ENCODE assay signal across 26 cellular contexts in the genomic region with DNA sequence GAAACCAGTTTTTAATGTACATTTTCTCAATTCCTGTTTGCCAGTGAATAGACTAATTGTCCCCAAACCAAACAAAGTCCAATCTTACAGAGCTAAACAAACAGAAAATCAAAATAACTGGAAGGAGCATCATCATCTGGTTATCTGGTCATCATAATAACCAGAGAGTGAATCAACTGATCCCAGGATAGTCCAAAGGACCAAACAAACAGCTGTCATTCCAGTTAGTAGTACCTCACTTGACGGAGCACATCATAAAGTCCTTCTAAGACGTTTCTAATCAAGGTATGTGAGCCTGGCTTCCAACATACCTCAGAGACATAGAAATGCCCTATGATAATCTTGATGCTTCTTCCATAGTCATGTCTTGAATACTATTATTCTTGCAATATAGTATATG.
"Had no signal": no experiment of that assay in that cellular context is flagged by ENCODE, and none has a peak within 500 bp of the region (broad histone marks: within the 10 kb centered on the region; RNA-seq: fewer than 3 reads in every experiment).

No MANE protein-coding gene starts in this region.

- H3K27ac ChIP-seq: lower lobe of right lung, neural progenitor cell, WERI-Rb-1 had no signal

- H3K36me3 ChIP-seq: lower lobe of right lung, neural progenitor cell, tibial artery, WERI-Rb-1 had no signal

- DNase-seq: activated CD4-positive, alpha-beta T cell treated with anti-CD3 and anti-CD28 coated beads, Interleukin-2, amount 10 ng/mL, durations not matched to agents 7 days and 5 days; activated CD4-positive, CD25-positive, alpha-beta regulatory T cell treated with anti-CD3 and anti-CD28 coated beads, Interleukin-2, amount 50 U/mL, for 72 hours; activated CD8-positive, alpha-beta memory T cell treated with anti-CD3 and anti-CD28 coated beads, Interleukin-2, amount 10 ng/mL, durations not matched to agents 7 days and 5 days; activated CD8-positive, alpha-beta T cell treated with anti-CD3 and anti-CD28 coated beads for 36 hours; activated effector memory CD4-positive, alpha-beta T cell treated with anti-CD3 and anti-CD28 coated beads, Interleukin-2, amount 50 U/mL, for 16 hours; activated naive CD4-positive, alpha-beta T cell treated with anti-CD3 and anti-CD28 coated beads, Interleukin-2, amount 50 U/mL, for 16 hours; activated naive CD8-positive, alpha-beta T cell treated with anti-CD3 and anti-CD28 coated beads, Interleukin-2, amount 50 U/mL, for 24 hours; activated T-cell treated with anti-CD3 and anti-CD28 coated beads for 4 hours; anterior cingulate cortex; central memory CD4-positive, alpha-beta T cell; effector memory CD4-positive, alpha-beta T cell; head of caudate nucleus; left colon; lower lobe of right lung; mesendoderm; naive B cell; posterior cingulate gyrus; stimulated activated CD4-positive, alpha-beta T cell treated with anti-CD3 and anti-CD28 coated beads, Interleukin-4, amount 100 ng/mL, for 4 hours; stimulated activated naive CD8-positive, alpha-beta T cell treated with anti-CD3 and anti-CD28 coated beads, Interleukin-15, Interleukin-2, amounts not matched to agents 100 U/mL and 50 U/mL, for 24 hours; substantia nigra; T-cell; tibial artery; WERI-Rb-1 had no signal

- H3K36me3 Mint-ChIP-seq: brain, naive B cell, neural progenitor cell had no signal

- H3K27me3 ChIP-seq: neural progenitor cell, tibial artery had no signal

- H3K4me3 ChIP-seq: lower lobe of right lung, neural progenitor cell, tibial artery had no signal

- H3K27ac Mint-ChIP-seq: activated CD4-positive, alpha-beta T cell treated with anti-CD3 and anti-CD28 coated beads, Interleukin-2, amount 10 ng/mL, durations not matched to agents 7 days and 5 days; activated CD8-positive, alpha-beta memory T cell treated with anti-CD3 and anti-CD28 coated beads, Interleukin-2, amount 10 ng/mL, durations not matched to agents 7 days and 5 days; activated CD8-positive, alpha-beta T cell treated with anti-CD3 and anti-CD28 coated beads for 36 hours; activated naive CD8-positive, alpha-beta T cell treated with anti-CD3 and anti-CD28 coated beads, Interleukin-2, amount 50 U/mL, for 24 hours; brain; naive B cell; neural progenitor cell; T-cell; T-helper 2 cell treated with Interferon-gamma antibody and Interleukin-4, amounts not matched to agents 5 μg/mL and 100 μg/mL, for 36 hours had no signal

- H3K27me3 Mint-ChIP-seq: activated CD4-positive, alpha-beta T cell treated with anti-CD3 and anti-CD28 coated beads, Interleukin-2, amount 10 ng/mL, durations not matched to agents 7 days and 5 days; activated CD8-positive, alpha-beta memory T cell treated with anti-CD3 and anti-CD28 coated beads, Interleukin-2, amount 10 ng/mL, durations not matched to agents 7 days and 5 days; activated CD8-positive, alpha-beta T cell treated with anti-CD3 and anti-CD28 coated beads for 36 hours; activated naive CD8-positive, alpha-beta T cell treated with anti-CD3 and anti-CD28 coated beads, Interleukin-2, amount 50 U/mL, for 24 hours; brain; naive B cell; T-cell had no signal

- H3K4me1 Mint-ChIP-seq: activated CD4-positive, alpha-beta T cell treated with anti-CD3 and anti-CD28 coated beads, Interleukin-2, amount 10 ng/mL, durations not matched to agents 7 days and 5 days; activated CD8-positive, alpha-beta memory T cell treated with anti-CD3 and anti-CD28 coated beads, Interleukin-2, amount 10 ng/mL, durations not matched to agents 7 days and 5 days; activated naive CD8-positive, alpha-beta T cell treated with anti-CD3 and anti-CD28 coated beads, Interleukin-2, amount 50 U/mL, for 24 hours; brain; naive B cell; T-cell had no signal

- H3K9me3 ChIP-seq: lower lobe of right lung, tibial artery had no signal

- H3K9me3 Mint-ChIP-seq: activated CD4-positive, alpha-beta T cell treated with anti-CD3 and anti-CD28 coated beads, Interleukin-2, amount 10 ng/mL, durations not matched to agents 7 days and 5 days; activated CD8-positive, alpha-beta T cell treated with anti-CD3 and anti-CD28 coated beads for 36 hours; activated naive CD8-positive, alpha-beta T cell treated with anti-CD3 and anti-CD28 coated beads, Interleukin-2, amount 50 U/mL, for 24 hours; brain; naive B cell; T-cell; T-helper 2 cell treated with Interferon-gamma antibody and Interleukin-4, amounts not matched to agents 5 μg/mL and 100 μg/mL, for 36 hours had no signal

- H3K4me3 Mint-ChIP-seq: activated CD4-positive, alpha-beta T cell treated with anti-CD3 and anti-CD28 coated beads, Interleukin-2, amount 10 ng/mL, durations not matched to agents 7 days and 5 days; activated CD8-positive, alpha-beta memory T cell treated with anti-CD3 and anti-CD28 coated beads, Interleukin-2, amount 10 ng/mL, durations not matched to agents 7 days and 5 days; activated CD8-positive, alpha-beta T cell treated with anti-CD3 and anti-CD28 coated beads for 36 hours; activated naive CD8-positive, alpha-beta T cell treated with anti-CD3 and anti-CD28 coated beads, Interleukin-2, amount 50 U/mL, for 24 hours; brain; naive B cell; neural progenitor cell; T-cell; T-helper 2 cell treated with Interferon-gamma antibody and Interleukin-4, amounts not matched to agents 5 μg/mL and 100 μg/mL, for 36 hours had no signal

- H3K4me1 ChIP-seq: neural progenitor cell had no signal

- ATAC-seq: activated CD8-positive, alpha-beta memory T cell treated with anti-CD3 and anti-CD28 coated beads, Interleukin-2, amount 10 ng/mL, durations not matched to agents 7 days and 5 days; activated CD8-positive, alpha-beta T cell treated with anti-CD3 and anti-CD28 coated beads for 36 hours; activated naive CD8-positive, alpha-beta T cell treated with anti-CD3 and anti-CD28 coated beads, Interleukin-2, amount 50 U/mL, for 24 hours; left colon; lower lobe of right lung; stimulated activated naive CD8-positive, alpha-beta T cell treated with anti-CD3 and anti-CD28 coated beads, Interleukin-15, Interleukin-2, amounts not matched to agents 100 U/mL and 50 U/mL, for 24 hours; T-cell had no signal
